In genomic region chr15:45401665-45402161, GRCh38 we compare ENCODE assay signal across 8 cellular contexts. TPM values are rescaled to one million over a fixed set of nuclear protein-coding genes. Genes with fewer than 3 reads are reported as not detected.
A peak's percentile ranks its signal among the peaks of the same experiment; 100 is the strongest.
DNase-seq lines count a peak whose midpoint lies in the region; ATAC-seq, FAIRE-seq and TF ChIP-seq lines count a peak whose summit lies in the region.

No MANE protein-coding gene starts in this region.

- FAIRE-seq in small intestine (lab: Jason Lieb, UNC) = no peak

- 1 to 2% (median 2%) methylated on average over 12 of the region's 12 CpGs for WGBS in small intestine, 3 donors

- peaks cover 29 to 40% (median 37%) of the 10 kb centered on the region in 3 donors for H3K4me1 Mint-ChIP-seq in CD8-positive, alpha-beta memory T cell

- H3K27ac Mint-ChIP-seq in CD8-positive, alpha-beta memory T cell = peak overlapping the region; percentile 93 to 99 (median 97)

- POLR2A ChIA-PET in CD8-positive, alpha-beta memory T cell (lab: Charles Lee) = interaction anchor here (0.9 to 2.6 kb wide), 8 partner anchors 11 to 284 kb away, joined by 3 to 28 read pairs (median 4); partner anchors contain the start of gene BLOC1S6
- POLR2A ChIA-PET in HEK293 (lab: Yijun Ruan, JAX) = interaction anchor here (0.5 to 1.9 kb wide), 20 partner anchors 8 to 239 kb away, joined by 3 to 14 read pairs (median 4); partner anchors contain the start of genes BLOC1S6 and SHF

- DNase-seq in CD8-positive, alpha-beta memory T cell = no peak
- DNase-seq in left ventricle myocardium superior (no peak), small intestine (peak; percentile 38), AG08395 (ENCODE audit: low spot score) (no peak)
- DNase-seq in activated effector memory CD4-positive, alpha-beta T cell treated with Interleukin-2 at 50 U/mL for 16 hours = no peak

- H3K4me3 ChIP-seq in CD8-positive, alpha-beta memory T cell (ENCODE audit: low read length) = peak overlapping the region; percentile 83
- peak overlapping the region; percentile 95 for H3K4me3 ChIP-seq in HEK293 (ENCODE audit: low read depth, low read length)
- H3K4me3 ChIP-seq in small intestine (ENCODE audit: low read depth in 1 of 2, low read length in 2 of 2) = peak overlapping the region; percentile 91 to 98

- no peaks in the 10 kb centered on the region for H3K9me3 ChIP-seq in CD8-positive, alpha-beta memory T cell (ENCODE audit: low read length)
- H3K9me3 ChIP-seq in HEK293 (ENCODE audit: control insufficient read depth, insufficient read depth, low read depth, low read length) (no peaks in the 10 kb centered on the region), small intestine (ENCODE audit: control insufficient read depth, low read depth) (no peaks in the 10 kb centered on the region)

- H3K36me3 ChIP-seq in CD8-positive, alpha-beta memory T cell (ENCODE audit: insufficient read depth, low read length) = no peaks in the 10 kb centered on the region
- H3K36me3 ChIP-seq in HEK293 (ENCODE audit: control insufficient read depth in 2 of 2, insufficient read depth in 1 of 2, low read length in 2 of 2) (peaks cover 14 to 19% of the 10 kb centered on the region in 2 experiments), small intestine (ENCODE audit: control insufficient read depth in 2 of 2, insufficient read depth in 2 of 2, low read length in 2 of 2) (peaks cover 0 to 2% of the 10 kb centered on the region in 2 donors)

- peaks cover 0 to 28% (median 1%) of the 10 kb centered on the region in 3 donors for H3K36me3 Mint-ChIP-seq in CD8-positive, alpha-beta memory T cell

- no peaks in the 10 kb centered on the region for H3K27me3 ChIP-seq in CD8-positive, alpha-beta memory T cell (ENCODE audit: insufficient read depth, low read length, poor library complexity, severe bottlenecking)
- H3K27me3 ChIP-seq in small intestine (ENCODE audit: control insufficient read depth in 2 of 2, insufficient read depth in 2 of 2, low read length in 2 of 2) = no peaks in the 10 kb centered on the region

- TF ChIP-seq CTCF in HEK293 (tag by site-specific recombination; IDR thresholded peaks at IDR 0.05) (no peak), VCaP (conservative IDR thresholded peaks at IDR 0.05) (no peak)

- H3K9me3 Mint-ChIP-seq in CD8-positive, alpha-beta memory T cell = no peaks in the 10 kb centered on the region

- ATAC-seq in left ventricle myocardium superior = peak; percentile 12
- no peak for ATAC-seq in HG02798 (IDR thresholded peaks at IDR 0.05; ENCODE audit: poor library complexity, unreplicated experiment)

- peak overlapping the region; percentile 80 for H3K27ac ChIP-seq in CD8-positive, alpha-beta memory T cell (ENCODE audit: low read depth, low read length)
- H3K27ac ChIP-seq in HEK293 (ENCODE audit: extremely low read depth, low read depth, low read length) = peak overlapping the region; percentile 2; the same call in 1 of the 2 replicates
- peak overlapping the region; percentile 91 for H3K27ac ChIP-seq in VCaP
- peak overlapping the region; percentile 74 to 97 for H3K27ac ChIP-seq in small intestine (ENCODE audit: low read depth in 1 of 2, low read length in 1 of 2)

- H3K4me3 Mint-ChIP-seq in CD8-positive, alpha-beta memory T cell = peak overlapping the region; percentile 92 to 97 (median 96)

- H3K27me3 Mint-ChIP-seq in CD8-positive, alpha-beta memory T cell = peaks cover 3 to 4% of the 10 kb centered on the region in 2 donors

- peaks cover 21% of the 10 kb centered on the region for H3K4me1 ChIP-seq in CD8-positive, alpha-beta memory T cell (ENCODE audit: insufficient read depth, low read length)
- H3K4me1 ChIP-seq in HEK293 (ENCODE audit: control insufficient read depth, insufficient read depth, low read length) = no peaks in the 10 kb centered on the region
- peaks cover 6% of the 10 kb centered on the region in 2 donors for H3K4me1 ChIP-seq in small intestine (ENCODE audit: control insufficient read depth in 2 of 2, insufficient read depth in 1 of 2, low read depth in 1 of 2, low read length in 1 of 2)

- intact Hi-C loops in left ventricle myocardium superior (cut with micrococcal nuclease) = loop anchor here (5.0 kb wide), 2 partner anchors 94 to 199 kb away; no protein-coding TSS in a partner anchor

- CTCF ChIA-PET in CD8-positive, alpha-beta memory T cell (lab: Charles Lee) = interaction anchor here (0.8 to 3.7 kb wide), 14 partner anchors 10 to 277 kb away, joined by 3 to 13 read pairs (median 4); partner anchors contain the start of gene BLOC1S6
- CTCF ChIA-PET in HEK293 (lab: Yijun Ruan, JAX) = interaction anchor here (0.5 to 6.5 kb wide), 6 partner anchors 28 to 238 kb away, joined by 3 to 57 read pairs (median 4); no protein-coding TSS in a partner anchor

TF ChIP-seq in HEK293, 187 proteins besides CTCF, POLR2A, EP300 and RAD21:
- TF ChIP-seq ZNF26 (tag by site-specific recombination; IDR thresholded peaks at IDR 0.05) (no peak), ZNF335 (tag by site-specific recombination; conservative IDR thresholded peaks at IDR 0.05) (peak; percentile 75), ZBTB20 (tag by site-specific recombination; IDR thresholded peaks at IDR 0.05) (peak; percentile 19; the same call in 1 of the 2 replicates)
TF ChIP-seq in HEK293: peak in this region for 2.

RNA-seq across cellular contexts. Expression of gene GATM, which starts 23.4 kb away (rescaled TPM):
- 1 to 10 TPM; 1.9 to 2.4 TPM for total RNA-seq in CD8-positive, alpha-beta memory T cell
- 0.43 TPM for polyA plus RNA-seq in CD8-positive, alpha-beta memory T cell
- total RNA-seq in left ventricle myocardium superior = 56.4 TPM
- 100 to 1,000 TPM in 2 of 3 donors, 10 to 100 TPM in 1; 50.3 to 545 (median 155) TPM for polyA plus RNA-seq in small intestine

Comparison
In these comparisons a context has a peak if more than half of its experiments do, and no peak if none do; other contexts are left out.
1. H3K27ac ChIP-seq: peak in every context shown above with its lines; median percentile 91 in VCaP; 86 in small intestine; 80 in CD8-positive, alpha-beta memory T cell; 2 in HEK293.
2. RNA of gene GATM, which starts 23.4 kb away (total RNA-seq): 56.4 TPM in left ventricle myocardium superior (single experiment); 1.9 to 2.4 TPM in CD8-positive, alpha-beta memory T cell; every median in the first group is over 10 times any median in the second.
3. Peak in every context shown above with its lines, with median percentiles within 50 percentile points of each other: H3K4me3 ChIP-seq.